Comparison of ENCODE assay signal across 1 cellular context in the genomic region with DNA sequence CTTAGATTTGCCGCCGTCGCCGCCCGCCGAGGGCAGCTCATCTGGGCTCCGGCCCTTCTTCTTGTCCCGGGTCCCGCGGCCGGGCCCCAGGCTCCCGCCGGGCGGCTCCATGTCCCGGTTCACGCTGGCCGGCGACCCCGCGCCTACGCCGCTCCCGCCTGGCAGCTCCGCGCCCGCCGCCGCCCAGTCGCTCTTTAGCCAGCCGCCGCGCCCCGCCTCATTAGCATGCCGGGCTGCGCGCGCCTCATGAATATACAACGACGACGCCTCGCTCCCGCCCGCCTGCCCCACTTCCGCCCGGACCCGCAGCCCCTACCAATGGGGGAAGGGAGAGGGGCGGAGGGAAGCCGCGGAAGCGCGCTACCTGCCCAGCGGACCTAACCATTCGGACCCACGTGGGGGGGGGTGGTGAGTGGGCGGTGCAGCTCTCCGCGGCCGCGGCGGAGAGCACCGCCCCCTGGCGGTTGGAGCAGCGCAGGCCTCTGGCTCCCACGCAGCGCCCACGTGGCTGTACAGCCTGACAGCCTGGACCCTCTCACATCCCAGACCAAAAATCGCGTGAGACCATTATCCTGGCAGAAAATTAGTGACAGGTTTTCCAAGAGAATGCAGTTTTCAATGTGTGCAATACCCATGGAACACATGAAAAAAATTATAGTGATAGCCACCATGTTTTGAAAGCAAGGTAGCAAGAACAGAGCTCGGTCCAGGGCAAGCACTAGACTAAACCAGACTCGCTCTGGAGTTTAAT.
A peak's percentile ranks its signal among the peaks of the same experiment; 100 is the strongest.
TF ChIP-seq lines count a peak whose summit lies in the region.

A gene (minus strand): TSS at position 197 of the 751 bp plus-strand sequence. CDS start 86 bp downstream, at position 111.

TF ChIP-seq in HepG2, 621 proteins besides CTCF, POLR2A, EP300 and RAD21 (continued from another document and continues in another):
- TF ChIP-seq, protein P1, sequence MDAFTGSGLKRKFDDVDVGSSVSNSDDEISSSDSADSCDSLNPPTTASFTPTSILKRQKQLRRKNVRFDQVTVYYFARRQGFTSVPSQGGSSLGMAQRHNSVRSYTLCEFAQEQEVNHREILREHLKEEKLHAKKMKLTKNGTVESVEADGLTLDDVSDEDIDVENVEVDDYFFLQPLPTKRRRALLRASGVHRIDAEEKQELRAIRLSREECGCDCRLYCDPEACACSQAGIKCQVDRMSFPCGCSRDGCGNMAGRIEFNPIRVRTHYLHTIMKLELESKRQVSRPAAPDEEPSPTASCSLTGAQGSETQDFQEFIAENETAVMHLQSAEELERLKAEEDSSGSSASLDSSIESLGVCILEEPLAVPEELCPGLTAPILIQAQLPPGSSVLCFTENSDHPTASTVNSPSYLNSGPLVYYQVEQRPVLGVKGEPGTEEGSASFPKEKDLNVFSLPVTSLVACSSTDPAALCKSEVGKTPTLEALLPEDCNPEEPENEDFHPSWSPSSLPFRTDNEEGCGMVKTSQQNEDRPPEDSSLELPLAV (CRISPR knock-in tag; conservative IDR thresholded peaks at IDR 0.05; ENCODE audit: low read depth): no peak
- TF ChIP-seq POLR2G (IDR thresholded peaks at IDR 0.05; ENCODE audit: low read depth, low read length) (peak; percentile 73), ZNF501 (CRISPR knock-in tag; IDR thresholded peaks at IDR 0.05) (peak; percentile 76), MXI1 (IDR thresholded peaks at IDR 0.05; ENCODE audit: borderline replicate concordance, low read depth, low read length) (peak; percentile 99), LCORL (IDR thresholded peaks at IDR 0.05) (no peak), LCORL (CRISPR knock-in tag; IDR thresholded peaks at IDR 0.05) (peak; percentile 75), RBM39 (IDR thresholded peaks at IDR 0.05; ENCODE audit: low read depth, low read length, poor library complexity, severe bottlenecking) (peak; percentile 42), NONO (IDR thresholded peaks at IDR 0.05) (no peak), NONO (CRISPR knock-in tag; conservative IDR thresholded peaks at IDR 0.05) (peak; percentile 94), CHCHD3 (CRISPR knock-in tag; IDR thresholded peaks at IDR 0.05) (no peak), PHF8 (CRISPR knock-in tag; IDR thresholded peaks at IDR 0.05) (peak; percentile 55), ZNF878 (CRISPR knock-in tag; IDR thresholded peaks at IDR 0.05) (peak; percentile 88; the same call in 1 of the 2 replicates), HIVEP1 (CRISPR knock-in tag; IDR thresholded peaks at IDR 0.05) (peak; percentile 58; the same call in 1 of the 2 replicates), RXRB (CRISPR knock-in tag; IDR thresholded peaks at IDR 0.05; ENCODE audit: borderline replicate concordance) (peak; percentile 51; the same call in 1 of the 2 replicates), RFX1 (IDR thresholded peaks at IDR 0.05) (no peak), MIER3 (CRISPR knock-in tag; IDR thresholded peaks at IDR 0.05; ENCODE audit: borderline replicate concordance) (0 out of 2 replicates have a peak, but pooled peaks have one; percentile 59), GATAD1 (CRISPR knock-in tag; IDR thresholded peaks at IDR 0.05) (peak; percentile 68; the same call in 1 of the 2 replicates), TBX3 (IDR thresholded peaks at IDR 0.05; ENCODE audit: borderline replicate concordance) (peak; percentile 49; the same call in 1 of the 2 replicates), PHB2 (IDR thresholded peaks at IDR 0.05; ENCODE audit: partially characterized antibody) (no peak), ZNF713 (CRISPR knock-in tag; IDR thresholded peaks at IDR 0.05) (no peak), NCOR1 (IDR thresholded peaks at IDR 0.05; ENCODE audit: borderline replicate concordance, low read length) (no peak; the same call in 1 of the 2 replicates), REPIN1 (CRISPR knock-in tag; IDR thresholded peaks at IDR 0.05; ENCODE audit: borderline replicate concordance, low read depth) (peak; percentile 88; the same call in 1 of the 2 replicates), MIXL1 (CRISPR knock-in tag; IDR thresholded peaks at IDR 0.05) (peak; percentile 65; the same call in 1 of the 2 replicates), CAMTA2 (CRISPR knock-in tag; IDR thresholded peaks at IDR 0.05; ENCODE audit: borderline replicate concordance) (no peak), ZNF75D (CRISPR knock-in tag; IDR thresholded peaks at IDR 0.05; ENCODE audit: borderline replicate concordance) (no peak), HHEX (CRISPR knock-in tag; IDR thresholded peaks at IDR 0.05) (no peak), NFIC (IDR thresholded peaks at IDR 0.05; ENCODE audit: low read length) (no peak), ZFP41 (CRISPR knock-in tag; IDR thresholded peaks at IDR 0.05; ENCODE audit: borderline replicate concordance) (no peak), ZKSCAN5 (CRISPR knock-in tag; IDR thresholded peaks at IDR 0.05) (no peak), NCOA5 (CRISPR knock-in tag; IDR thresholded peaks at IDR 0.05) (no peak), MTF2 (CRISPR knock-in tag; IDR thresholded peaks at IDR 0.05; ENCODE audit: borderline replicate concordance) (no peak), NFRKB (IDR thresholded peaks at IDR 0.05) (no peak)
- TF ChIP-seq, protein P2, sequence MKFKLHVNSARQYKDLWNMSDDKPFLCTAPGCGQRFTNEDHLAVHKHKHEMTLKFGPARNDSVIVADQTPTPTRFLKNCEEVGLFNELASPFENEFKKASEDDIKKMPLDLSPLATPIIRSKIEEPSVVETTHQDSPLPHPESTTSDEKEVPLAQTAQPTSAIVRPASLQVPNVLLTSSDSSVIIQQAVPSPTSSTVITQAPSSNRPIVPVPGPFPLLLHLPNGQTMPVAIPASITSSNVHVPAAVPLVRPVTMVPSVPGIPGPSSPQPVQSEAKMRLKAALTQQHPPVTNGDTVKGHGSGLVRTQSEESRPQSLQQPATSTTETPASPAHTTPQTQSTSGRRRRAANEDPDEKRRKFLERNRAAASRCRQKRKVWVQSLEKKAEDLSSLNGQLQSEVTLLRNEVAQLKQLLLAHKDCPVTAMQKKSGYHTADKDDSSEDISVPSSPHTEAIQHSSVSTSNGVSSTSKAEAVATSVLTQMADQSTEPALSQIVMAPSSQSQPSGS (CRISPR knock-in tag; IDR thresholded peaks at IDR 0.05): peak; percentile 54; the same call in 1 of the 2 replicates
- TF ChIP-seq, protein P3, sequence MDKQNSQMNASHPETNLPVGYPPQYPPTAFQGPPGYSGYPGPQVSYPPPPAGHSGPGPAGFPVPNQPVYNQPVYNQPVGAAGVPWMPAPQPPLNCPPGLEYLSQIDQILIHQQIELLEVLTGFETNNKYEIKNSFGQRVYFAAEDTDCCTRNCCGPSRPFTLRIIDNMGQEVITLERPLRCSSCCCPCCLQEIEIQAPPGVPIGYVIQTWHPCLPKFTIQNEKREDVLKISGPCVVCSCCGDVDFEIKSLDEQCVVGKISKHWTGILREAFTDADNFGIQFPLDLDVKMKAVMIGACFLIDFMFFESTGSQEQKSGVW (CRISPR knock-in tag; IDR thresholded peaks at IDR 0.05; ENCODE audit: borderline replicate concordance): no peak
- TF ChIP-seq, protein P4, sequence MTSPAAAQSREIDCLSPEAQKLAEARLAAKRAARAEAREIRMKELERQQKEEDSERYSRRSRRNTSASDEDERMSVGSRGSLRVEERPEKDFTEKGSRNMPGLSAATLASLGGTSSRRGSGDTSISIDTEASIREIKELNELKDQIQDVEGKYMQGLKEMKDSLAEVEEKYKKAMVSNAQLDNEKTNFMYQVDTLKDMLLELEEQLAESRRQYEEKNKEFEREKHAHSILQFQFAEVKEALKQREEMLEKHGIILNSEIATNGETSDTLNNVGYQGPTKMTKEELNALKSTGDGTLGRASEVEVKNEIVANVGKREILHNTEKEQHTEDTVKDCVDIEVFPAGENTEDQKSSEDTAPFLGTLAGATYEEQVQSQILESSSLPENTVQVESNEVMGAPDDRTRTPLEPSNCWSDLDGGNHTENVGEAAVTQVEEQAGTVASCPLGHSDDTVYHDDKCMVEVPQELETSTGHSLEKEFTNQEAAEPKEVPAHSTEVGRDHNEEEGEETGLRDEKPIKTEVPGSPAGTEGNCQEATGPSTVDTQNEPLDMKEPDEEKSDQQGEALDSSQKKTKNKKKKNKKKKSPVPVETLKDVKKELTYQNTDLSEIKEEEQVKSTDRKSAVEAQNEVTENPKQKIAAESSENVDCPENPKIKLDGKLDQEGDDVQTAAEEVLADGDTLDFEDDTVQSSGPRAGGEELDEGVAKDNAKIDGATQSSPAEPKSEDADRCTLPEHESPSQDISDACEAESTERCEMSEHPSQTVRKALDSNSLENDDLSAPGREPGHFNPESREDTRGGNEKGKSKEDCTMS (CRISPR knock-in tag; conservative IDR thresholded peaks at IDR 0.05): 0 out of 2 replicates have a peak, but pooled peaks have one; percentile 44
- TF ChIP-seq, protein P5, sequence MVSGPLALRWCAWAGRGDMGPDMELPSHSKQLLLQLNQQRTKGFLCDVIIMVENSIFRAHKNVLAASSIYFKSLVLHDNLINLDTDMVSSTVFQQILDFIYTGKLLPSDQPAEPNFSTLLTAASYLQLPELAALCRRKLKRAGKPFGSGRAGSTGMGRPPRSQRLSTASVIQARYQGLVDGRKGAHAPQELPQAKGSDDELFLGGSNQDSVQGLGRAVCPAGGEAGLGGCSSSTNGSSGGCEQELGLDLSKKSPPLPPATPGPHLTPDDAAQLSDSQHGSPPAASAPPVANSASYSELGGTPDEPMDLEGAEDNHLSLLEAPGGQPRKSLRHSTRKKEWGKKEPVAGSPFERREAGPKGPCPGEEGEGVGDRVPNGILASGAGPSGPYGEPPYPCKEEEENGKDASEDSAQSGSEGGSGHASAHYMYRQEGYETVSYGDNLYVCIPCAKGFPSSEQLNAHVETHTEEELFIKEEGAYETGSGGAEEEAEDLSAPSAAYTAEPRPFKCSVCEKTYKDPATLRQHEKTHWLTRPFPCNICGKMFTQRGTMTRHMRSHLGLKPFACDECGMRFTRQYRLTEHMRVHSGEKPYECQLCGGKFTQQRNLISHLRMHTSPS (CRISPR knock-in tag; IDR thresholded peaks at IDR 0.05; ENCODE audit: low read depth): no peak; the same call in 1 of the 2 replicates
- TF ChIP-seq, protein P6, sequence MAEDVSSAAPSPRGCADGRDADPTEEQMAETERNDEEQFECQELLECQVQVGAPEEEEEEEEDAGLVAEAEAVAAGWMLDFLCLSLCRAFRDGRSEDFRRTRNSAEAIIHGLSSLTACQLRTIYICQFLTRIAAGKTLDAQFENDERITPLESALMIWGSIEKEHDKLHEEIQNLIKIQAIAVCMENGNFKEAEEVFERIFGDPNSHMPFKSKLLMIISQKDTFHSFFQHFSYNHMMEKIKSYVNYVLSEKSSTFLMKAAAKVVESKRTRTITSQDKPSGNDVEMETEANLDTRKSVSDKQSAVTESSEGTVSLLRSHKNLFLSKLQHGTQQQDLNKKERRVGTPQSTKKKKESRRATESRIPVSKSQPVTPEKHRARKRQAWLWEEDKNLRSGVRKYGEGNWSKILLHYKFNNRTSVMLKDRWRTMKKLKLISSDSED (CRISPR knock-in tag; IDR thresholded peaks at IDR 0.05): no peak
- TF ChIP-seq, protein P7, sequence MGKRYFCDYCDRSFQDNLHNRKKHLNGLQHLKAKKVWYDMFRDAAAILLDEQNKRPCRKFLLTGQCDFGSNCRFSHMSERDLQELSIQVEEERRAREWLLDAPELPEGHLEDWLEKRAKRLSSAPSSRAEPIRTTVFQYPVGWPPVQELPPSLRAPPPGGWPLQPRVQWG (CRISPR knock-in tag; IDR thresholded peaks at IDR 0.05; ENCODE audit: borderline replicate concordance, low read depth): no peak
- TF ChIP-seq, protein P8, sequence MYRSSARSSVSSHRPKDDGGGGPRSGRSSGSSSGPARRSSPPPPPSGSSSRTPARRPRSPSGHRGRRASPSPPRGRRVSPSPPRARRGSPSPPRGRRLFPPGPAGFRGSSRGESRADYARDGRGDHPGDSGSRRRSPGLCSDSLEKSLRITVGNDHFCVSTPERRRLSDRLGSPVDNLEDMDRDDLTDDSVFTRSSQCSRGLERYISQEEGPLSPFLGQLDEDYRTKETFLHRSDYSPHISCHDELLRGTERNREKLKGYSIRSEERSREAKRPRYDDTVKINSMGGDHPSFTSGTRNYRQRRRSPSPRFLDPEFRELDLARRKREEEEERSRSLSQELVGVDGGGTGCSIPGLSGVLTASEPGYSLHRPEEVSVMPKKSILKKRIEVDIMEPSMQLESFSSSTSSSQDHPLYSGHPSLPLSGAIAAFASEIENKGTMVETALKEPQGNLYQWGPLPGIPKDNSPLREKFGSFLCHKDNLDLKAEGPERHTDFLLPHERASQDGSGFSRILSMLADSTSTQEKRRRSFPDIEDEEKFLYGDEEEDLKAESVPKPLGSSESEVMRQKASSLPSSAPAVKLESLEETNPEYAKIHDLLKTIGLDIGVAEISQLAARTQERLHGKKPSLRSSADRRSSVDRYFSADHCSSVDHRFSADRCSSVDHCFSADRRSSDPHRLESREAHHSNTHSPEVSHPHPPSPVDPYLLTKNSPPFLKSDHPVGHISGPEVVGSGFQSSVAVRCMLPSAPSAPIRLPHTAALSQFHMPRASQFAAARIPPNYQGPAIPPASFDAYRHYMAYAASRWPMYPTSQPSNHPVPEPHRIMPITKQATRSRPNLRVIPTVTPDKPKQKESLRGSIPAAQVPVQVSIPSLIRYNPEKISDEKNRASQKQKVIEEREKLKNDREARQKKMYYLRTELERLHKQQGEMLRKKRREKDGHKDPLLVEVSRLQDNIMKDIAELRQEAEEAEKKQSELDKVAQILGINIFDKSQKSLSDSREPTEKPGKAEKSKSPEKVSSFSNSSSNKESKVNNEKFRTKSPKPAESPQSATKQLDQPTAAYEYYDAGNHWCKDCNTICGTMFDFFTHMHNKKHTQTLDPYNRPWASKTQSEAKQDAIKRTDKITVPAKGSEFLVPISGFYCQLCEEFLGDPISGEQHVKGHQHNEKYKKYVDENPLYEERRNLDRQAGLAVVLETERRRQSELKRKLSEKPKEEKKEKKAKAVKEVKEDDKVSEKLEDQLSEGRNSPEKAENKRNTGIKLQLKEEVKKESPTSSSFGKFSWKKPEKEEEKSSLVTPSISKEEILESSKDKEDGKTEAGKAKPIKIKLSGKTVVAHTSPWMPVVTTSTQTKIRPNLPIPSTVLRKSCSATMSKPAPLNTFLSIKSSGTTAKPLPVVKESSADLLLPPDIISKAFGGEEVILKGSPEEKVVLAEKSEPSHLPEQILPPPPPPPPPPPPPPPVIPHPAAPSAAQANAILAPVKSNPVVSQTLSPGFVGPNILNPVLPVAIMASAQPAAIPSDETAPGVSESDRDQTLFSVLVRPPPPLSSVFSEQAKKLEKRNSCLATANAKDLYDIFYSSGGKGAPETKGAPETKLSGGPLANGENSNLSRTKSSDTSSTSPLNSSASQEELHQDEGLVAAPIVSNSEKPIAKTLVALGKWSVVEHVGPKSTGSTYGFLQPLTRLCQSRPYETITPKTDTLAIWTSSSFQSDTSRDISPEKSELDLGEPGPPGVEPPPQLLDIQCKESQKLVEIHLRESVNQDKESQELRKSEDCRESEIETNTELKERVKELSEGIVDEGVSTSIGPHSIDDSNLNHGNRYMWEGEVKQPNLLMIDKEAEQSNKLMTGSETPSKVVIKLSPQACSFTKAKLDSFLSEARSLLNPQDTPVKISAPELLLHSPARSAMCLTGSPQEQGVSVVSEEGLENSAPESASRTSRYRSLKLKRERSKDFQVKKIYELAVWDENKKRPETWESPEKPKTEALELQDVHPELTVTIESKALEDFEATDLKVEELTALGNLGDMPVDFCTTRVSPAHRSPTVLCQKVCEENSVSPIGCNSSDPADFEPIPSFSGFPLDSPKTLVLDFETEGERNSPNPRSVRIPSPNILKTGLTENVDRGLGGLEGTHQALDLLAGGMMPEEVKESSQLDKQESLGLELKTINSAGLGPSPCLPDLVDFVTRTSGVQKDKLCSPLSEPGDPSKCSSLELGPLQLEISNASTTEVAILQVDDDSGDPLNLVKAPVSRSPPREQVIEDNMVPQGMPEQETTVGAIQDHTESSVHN (CRISPR knock-in tag; IDR thresholded peaks at IDR 0.05): peak; percentile 69; the same call in 1 of the 2 replicates
